In genomic region chr11:2138436-2139117, GRCh38 we compare ENCODE assay signal across 9 cellular contexts.
DNase-seq lines count a peak whose midpoint lies in the region; ATAC-seq and TF ChIP-seq lines count a peak whose summit lies in the region.
"Had no signal": no experiment of that assay in that cellular context is flagged by ENCODE, and none has a peak within 500 bp of the region (broad histone marks: within the 10 kb centered on the region; RNA-seq: fewer than 3 reads in every experiment).

No MANE protein-coding gene starts in this region.

- peak overlapping the region; percentile 16 for H3K4me3 ChIP-seq in AG09309 (ENCODE audit: control insufficient read depth, low read depth, low read length)

- peaks cover 80% of the 10 kb centered on the region for H3K27me3 Mint-ChIP-seq in nephron (ENCODE audit: low read depth)

- TF ChIP-seq CTCF in AG09309 (IDR thresholded peaks at IDR 0.05; ENCODE audit: control insufficient read depth, insufficient read depth, low read depth, low read length, missing control alignments) (no peak), nephron (IDR thresholded peaks at IDR 0.05; ENCODE audit: unreplicated experiment in 3 of 3) (no peak)

- H3K27ac Mint-ChIP-seq in nephron, result peak overlapping the region in 2 of 3 experiments; percentile 91 to 94

- peaks cover 22% of the 10 kb centered on the region for H3K4me1 Mint-ChIP-seq in nephron

- DNase-seq in AG09309 (ENCODE audit: low read depth), result no peak
- peak; percentile 42 for DNase-seq in NCI-H146 (lab: John Stamatoyannopoulos, UW)
- DNase-seq in ecto neural progenitor cell (ENCODE audit: low spot score), result peak; percentile 76
- DNase-seq in anterior cingulate cortex (lab: John Stamatoyannopoulos, UW), result no peak
- DNase-seq in stimulated activated CD4-positive, alpha-beta T cell treated with anti-CD3 and anti-CD28 coated beads, Interleukin-15, amount 100 ng/mL, for 24 hours, result no peak
- DNase-seq: NCI-H2081 had no signal

- no peaks in the 10 kb centered on the region for H3K9me3 Mint-ChIP-seq in nephron

- H3K4me3 Mint-ChIP-seq in nephron, result peak overlapping the region; percentile 87 to 94 (median 90)

- no peak for ATAC-seq in GM21447 (IDR thresholded peaks at IDR 0.05; ENCODE audit: unreplicated experiment)
- no peak for ATAC-seq in HG03025 (IDR thresholded peaks at IDR 0.05; ENCODE audit: low FRiP score, unreplicated experiment)

- peaks cover 23% of the 10 kb centered on the region for H3K36me3 Mint-ChIP-seq in nephron (ENCODE audit: low read depth)

Comparison
In these comparisons a context has a peak if more than half of its experiments do, and no peak if none do; other contexts are left out.
1. DNase-seq: peak in NCI-H146 (single experiment) and ecto neural progenitor cell (single experiment); none in AG09309 (single experiment), anterior cingulate cortex (0 of 58) and stimulated activated CD4-positive, alpha-beta T cell treated with anti-CD3 and anti-CD28 coated beads, Interleukin-15, amount 100 ng/mL, for 24 hours (single experiment).